ENCODE assay signal across 16 cellular contexts in the genomic region with DNA sequence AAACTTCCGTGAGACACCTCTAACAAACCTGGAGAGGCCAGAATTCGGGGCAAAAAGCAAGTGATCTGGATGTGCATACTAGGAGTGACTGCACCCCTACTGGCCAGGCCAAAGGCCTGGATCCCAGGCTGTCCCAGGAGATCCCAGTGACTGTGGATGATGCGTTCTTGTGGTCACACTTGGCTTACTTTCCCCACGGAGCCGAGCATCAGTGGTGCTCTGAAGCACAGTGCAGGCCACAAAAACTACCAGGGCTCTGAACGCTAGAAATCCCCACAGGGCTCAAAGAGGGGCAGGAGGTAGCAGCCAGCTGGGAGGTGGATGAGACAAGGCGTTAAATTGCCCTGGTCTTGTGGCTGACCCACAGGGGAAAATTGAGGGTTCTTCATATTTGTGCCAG. TPM values are rescaled to one million over a fixed set of nuclear protein-coding genes. Genes with fewer than 3 reads are reported as not detected.
DNase-seq lines count a peak whose midpoint lies in the region; ATAC-seq and TF ChIP-seq lines count a peak whose summit lies in the region.
"Had no signal": no experiment of that assay in that cellular context is flagged by ENCODE, and none has a peak within 500 bp of the region (broad histone marks: within the 10 kb centered on the region; RNA-seq: fewer than 3 reads in every experiment).

No MANE protein-coding gene starts in this region.

- WGBS in gastroesophageal sphincter (ENCODE audit: low coverage in 1 of 2), 2 donors, result no CpG with 5 or more reads among the region's 7 CpGs
- 77 to 91% methylated on average over 7 of the region's 7 CpGs for WGBS in sigmoid colon, 2 donors

- TF ChIP-seq CTCF in GM12865 (IDR thresholded peaks at IDR 0.05; ENCODE audit: insufficient read depth, low read depth, low read length, missing control alignments) (no peak), gastroesophageal sphincter (IDR thresholded peaks at IDR 0.05) (no peak), sigmoid colon (IDR thresholded peaks at IDR 0.05) (no peak)

- no peaks in the 10 kb centered on the region for H3K27me3 ChIP-seq in gastroesophageal sphincter
- H3K27me3 ChIP-seq in sigmoid colon, result no peaks in the 10 kb centered on the region
- H3K27me3 ChIP-seq: SJSA1, thyroid gland had no signal

- intact Hi-C loops in sigmoid colon (cut with DNase I), result no loop called here

- TF ChIP-seq EP300 in gastroesophageal sphincter (IDR thresholded peaks at IDR 0.05) (no peak), sigmoid colon (IDR thresholded peaks at IDR 0.05) (no peak)

- peak overlapping the region in 3 of 4 donors; percentile 75 to 83 (median 80) for H3K27ac ChIP-seq in gastroesophageal sphincter
- peak overlapping the region in 1 of 4 donors; percentile 72 for H3K27ac ChIP-seq in sigmoid colon
- H3K27ac ChIP-seq: SJSA1 had no signal

- peaks cover 4% of the 10 kb centered on the region for H3K36me3 Mint-ChIP-seq in T-helper 17 cell (ENCODE audit: low read depth)

- H3K4me3 ChIP-seq in GM12865 (ENCODE audit: low read depth, low read length), result no peak overlapping the region
- no peak overlapping the region for H3K4me3 ChIP-seq in gastroesophageal sphincter
- no peak overlapping the region for H3K4me3 ChIP-seq in sigmoid colon
- H3K4me3 ChIP-seq: SJSA1, thyroid gland had no signal

- H3K4me3 Mint-ChIP-seq in T-helper 17 cell, result no peak overlapping the region
- H3K4me3 Mint-ChIP-seq: activated B cell treated with CpG ODN at 0.5 μM for 24 hours had no signal

- H3K27me3 Mint-ChIP-seq in T-helper 17 cell, result no peaks in the 10 kb centered on the region
- H3K27me3 Mint-ChIP-seq: activated B cell treated with CpG ODN at 0.5 μM for 24 hours, naive B cell had no signal

- H3K27ac Mint-ChIP-seq in T-helper 17 cell, result peak overlapping the region; percentile 78
- H3K27ac Mint-ChIP-seq: activated B cell treated with CpG ODN at 0.5 μM for 24 hours had no signal

- DNase-seq in GM12865 (ENCODE audit: low read depth) (peak; percentile 30), T-helper 17 cell (no peak), sigmoid colon (peak; percentile 52), NOMO-1 (lab: John Stamatoyannopoulos, UW; ENCODE audit: unreplicated experiment in 2 of 2) (no peak), NCI-H2029 (lab: John Stamatoyannopoulos, UW) (no peak)
- DNase-seq: activated B cell treated with CpG ODN at 0.5 μM for 24 hours; activated T-cell treated with anti-CD3 and anti-CD28 coated beads, Interleukin-2, amount 50 U/mL, for 1 hour; naive B cell; NCI-H774 had no signal

- H3K9me3 ChIP-seq in T-helper 17 cell (ENCODE audit: control insufficient read depth, low read length, poor library complexity, severe bottlenecking), result no peaks in the 10 kb centered on the region
- no peaks in the 10 kb centered on the region for H3K9me3 ChIP-seq in gastroesophageal sphincter
- H3K9me3 ChIP-seq in sigmoid colon, result no peaks in the 10 kb centered on the region
- H3K9me3 ChIP-seq: SJSA1, thyroid gland had no signal

- no peak for TF ChIP-seq POLR2A in gastroesophageal sphincter (IDR thresholded peaks at IDR 0.05)
- TF ChIP-seq POLR2A in sigmoid colon (IDR thresholded peaks at IDR 0.05), result no peak

- H3K4me1 ChIP-seq in gastroesophageal sphincter (peaks cover 7 to 65% (median 23%) of the 10 kb centered on the region in 3 donors), sigmoid colon (peaks cover 0 to 45% (median 31%) of the 10 kb centered on the region in 4 donors)

- peaks cover 61% of the 10 kb centered on the region for H3K4me1 Mint-ChIP-seq in T-helper 17 cell

- H3K36me3 ChIP-seq in gastroesophageal sphincter (no peaks in the 10 kb centered on the region), sigmoid colon (no peaks in the 10 kb centered on the region)
- H3K36me3 ChIP-seq: thyroid gland had no signal

- ATAC-seq in T-helper 17 cell, result no peak
- no peak for ATAC-seq in gastroesophageal sphincter
- ATAC-seq in HG03565 (IDR thresholded peaks at IDR 0.05; ENCODE audit: unreplicated experiment), result no peak
- ATAC-seq in GM21360 (IDR thresholded peaks at IDR 0.05; ENCODE audit: unreplicated experiment), result no peak

RNA-seq across cellular contexts. Expression of a gene that starts 7.1 kb away (rescaled TPM):
- total RNA-seq in T-helper 17 cell, result 10 to 100 TPM; 51.2 to 63.1 TPM
- total RNA-seq in gastroesophageal sphincter, result 10 to 100 TPM; 38.1 to 57.8 (median 45.8) TPM
- 10 to 100 TPM; 34.2 to 42.7 (median 41.4) TPM for total RNA-seq in sigmoid colon
- polyA plus RNA-seq in sigmoid colon, result 10 to 100 TPM; 35.4 to 60.4 (median 39.3) TPM

RNA-seq across cellular contexts. Expression of a gene that starts 42.8 kb away (rescaled TPM):
- total RNA-seq in T-helper 17 cell, result not detected
- not detected for total RNA-seq in gastroesophageal sphincter
- total RNA-seq in sigmoid colon, result under 1 TPM in 2 of 4 donors, not detected in 2; 0.28 to 0.36 TPM
- polyA plus RNA-seq in sigmoid colon, result 10 to 100 TPM; 38.4 to 52.0 (median 46.0) TPM
- total RNA-seq: activated B cell treated with CpG ODN at 0.5 μM for 24 hours, fibroblast of lung, SJSA1, thyroid gland had no signal
- polyA plus RNA-seq: fibroblast of lung had no signal

RNA-seq across cellular contexts. Expression of a gene that starts 45.1 kb away (rescaled TPM):
- total RNA-seq in T-helper 17 cell, result under 1 TPM in 1 of 2 donors, not detected in 1; 0.37 TPM
- under 1 TPM in 1 of 4 donors, not detected in 3; 0.08 TPM for total RNA-seq in gastroesophageal sphincter
- under 1 TPM in 1 of 4 donors, not detected in 3; 0.36 TPM for total RNA-seq in sigmoid colon
- 1 to 10 TPM; 2.7 to 4.8 (median 3.5) TPM for polyA plus RNA-seq in sigmoid colon
- total RNA-seq: activated B cell treated with CpG ODN at 0.5 μM for 24 hours, fibroblast of lung, H4, SJSA1, thyroid gland had no signal
- polyA plus RNA-seq: fibroblast of lung had no signal

Comparison
In these comparisons a context has a peak if more than half of its experiments do, and no peak if none do; other contexts are left out.
1. DNase-seq: peak in GM12865 (single experiment) and sigmoid colon (single experiment); none in T-helper 17 cell (0 of 3), NOMO-1 (0 of 2) and NCI-H2029 (single experiment).